8 cellular contexts compared by ENCODE assay signal in genomic region chr4:133147922-133148689, GRCh38. TPM values are rescaled to one million over a fixed set of nuclear protein-coding genes. Genes with fewer than 3 reads are reported as not detected.
A peak's percentile ranks its signal among the peaks of the same experiment; 100 is the strongest.
DNase-seq lines count a peak whose midpoint lies in the region; ATAC-seq, FAIRE-seq and TF ChIP-seq lines count a peak whose summit lies in the region.

No MANE protein-coding gene starts in this region.

- H3K4me1 ChIP-seq in K562 (replicated peaks in 1 of 2; ENCODE audit: control insufficient read depth in 2 of 2, insufficient read depth in 2 of 2, low read length in 2 of 2) (peaks cover 0 to 29% of the 10 kb centered on the region in 2 experiments; a peak in 2 of 5 replicates), stomach smooth muscle (ENCODE audit: control insufficient read depth, insufficient read depth, low read length) (peaks cover 44% of the 10 kb centered on the region)

- H2AFZ ChIP-seq in K562 (ENCODE audit: low read depth, low read length): no peak overlapping the region

- H3K9me1 ChIP-seq in K562 (ENCODE audit: control insufficient read depth, insufficient read depth, low read length): no peaks in the 10 kb centered on the region

- intact Hi-C loops in K562 (cut with micrococcal nuclease): loop anchor here (5.0 kb wide), 1 partner anchor 449 kb away; no protein-coding TSS in a partner anchor

- no TSS peak for BruUV-seq in K562 (replicated peaks; lab: Mats Ljungman, UMichigan)

- in situ Hi-C loops in K562 (cut with MboI): no loop called here

- H3K9me3 ChIP-seq in K562 (replicated peaks; ENCODE audit: control insufficient read depth, insufficient read depth, low read depth, low read length): no peaks in the 10 kb centered on the region
- no peaks in the 10 kb centered on the region for H3K9me3 ChIP-seq in stomach smooth muscle (ENCODE audit: control insufficient read depth in 2 of 2, low read length in 2 of 2)

- no peak for TF ChIP-seq EP300 in K562 (IDR thresholded peaks at IDR 0.05; ENCODE audit: low read length)

- TF ChIP-seq RAD21 in K562 (CRISPR knock-in tag; conservative IDR thresholded peaks at IDR 0.05 in 1 of 2, IDR thresholded peaks at IDR 0.05 in 1 of 2): no peak

- H3K79me2 ChIP-seq in K562 (ENCODE audit: control insufficient read depth, insufficient read depth, low read length): no peaks in the 10 kb centered on the region

- TF ChIP-seq CTCF in AG09309 (IDR thresholded peaks at IDR 0.05; ENCODE audit: control insufficient read depth, insufficient read depth, low read depth, low read length, missing control alignments) (no peak), K562 (IDR thresholded peaks at IDR 0.05 in 2 of 3, conservative IDR thresholded peaks at IDR 0.05 in 1 of 3; ENCODE audit: insufficient read depth in 2 of 3, low read depth in 1 of 3, low read length in 3 of 3) (no peak)

- POLR2A ChIA-PET in K562 (lab: Yijun Ruan, JAX): no interaction called here

- no peaks in the 10 kb centered on the region for H4K20me1 ChIP-seq in K562 (replicated peaks; ENCODE audit: control insufficient read depth, insufficient read depth, low read length)

- 17% methylated on average over 35 of the region's 54 CpGs for WGBS in K562 (ENCODE audit: insufficient coverage, low coverage, missing lambda C conversion rate)

- no peak overlapping the region for H3K9ac ChIP-seq in K562 (ENCODE audit: insufficient read depth in 1 of 2, low read depth in 2 of 2, low read length in 2 of 2)
- peak overlapping the region; percentile 16 to 58 for H3K9ac ChIP-seq in stomach smooth muscle (ENCODE audit: low read length in 2 of 2)

- CTCF ChIA-PET in K562 (lab: Yijun Ruan, JAX; ENCODE audit: low intra/inter-chr PET ratio): no interaction called here

- TF ChIP-seq POLR2A in K562 (conservative IDR thresholded peaks at IDR 0.05): no peak

- FAIRE-seq in K562 (lab: Jason Lieb, UNC): no peak

- DNase-seq in AG09309 (ENCODE audit: low read depth): no peak
- peak; percentile 17 for DNase-seq in HPDE6-E6E7 (ENCODE audit: extremely low spot score)
- DNase-seq in K562 (ENCODE audit: extremely low read depth in 1 of 4, low spot score in 3 of 4): no peak
- DNase-seq in islet precursor cell: peak; percentile 75
- no peak for DNase-seq in NCI-H187 (lab: John Stamatoyannopoulos, UW)

- no peak overlapping the region for H3K4me2 ChIP-seq in K562 (ENCODE audit: insufficient read depth, low read length)

- no peaks in the 10 kb centered on the region for H3K36me3 ChIP-seq in K562 (ENCODE audit: control insufficient read depth, insufficient read depth, low read length)
- no peaks in the 10 kb centered on the region for H3K36me3 ChIP-seq in stomach smooth muscle (ENCODE audit: control insufficient read depth in 2 of 2, insufficient read depth in 2 of 2, low read length in 2 of 2)

- H3K27ac ChIP-seq in K562 (ENCODE audit: extremely low read depth, low read depth, low read length): no peak overlapping the region
- H3K27ac ChIP-seq in stomach smooth muscle (ENCODE audit: low read length): peak overlapping the region; percentile 11

- H3K4me3 ChIP-seq in AG09309 (ENCODE audit: control insufficient read depth, low read depth, low read length) (peak overlapping the region; percentile 23), K562 (no peak overlapping the region), stomach smooth muscle (ENCODE audit: low read length in 2 of 2) (peak overlapping the region; percentile 81 to 91)

- no peak for ATAC-seq in K562
- no peak for ATAC-seq in HG03045 (IDR thresholded peaks at IDR 0.05; ENCODE audit: unreplicated experiment)
- no peak for ATAC-seq in HG02759 (IDR thresholded peaks at IDR 0.05; ENCODE audit: unreplicated experiment)

- H3K27me3 ChIP-seq in K562 (ENCODE audit: control insufficient read depth in 2 of 2, insufficient read depth in 2 of 2, low read length in 2 of 2) (no peaks in the 10 kb centered on the region), stomach smooth muscle (ENCODE audit: control insufficient read depth in 1 of 2, insufficient read depth in 2 of 2, low read length in 2 of 2) (peaks cover 5 to 15% of the 10 kb centered on the region in 2 donors)

TF ChIP-seq in K562, 482 proteins besides CTCF, POLR2A, EP300 and RAD21:
- peak; percentile 31 for TF ChIP-seq HNRNPLL (IDR thresholded peaks at IDR 0.05; ENCODE audit: low read depth, low read length, poor library complexity, severe bottlenecking)
- no peak for TF ChIP-seq PREB (CRISPR knock-in tag; IDR thresholded peaks at IDR 0.05)
- no peak for TF ChIP-seq ZNF707 (CRISPR knock-in tag; conservative IDR thresholded peaks at IDR 0.05)
- no peak for TF ChIP-seq ZNF507 (tag; conservative IDR thresholded peaks at IDR 0.05)
- no peak for TF ChIP-seq L3MBTL2 (IDR thresholded peaks at IDR 0.05)
- TF ChIP-seq PCBP2 (IDR thresholded peaks at IDR 0.05; ENCODE audit: low read depth, low read length, poor library complexity, severe bottlenecking): no peak
- no peak for TF ChIP-seq THAP7 (CRISPR knock-in tag; IDR thresholded peaks at IDR 0.05)
- TF ChIP-seq FOXP1 (CRISPR knock-in tag; IDR thresholded peaks at IDR 0.05): no peak
- no peak for TF ChIP-seq MXI1 (IDR thresholded peaks at IDR 0.05; ENCODE audit: low read depth, low read length)

RNA-seq across cellular contexts. Expression of gene PCDH10, which starts 1.0 kb away (rescaled TPM):
- 1.7 and 1.9 TPM in 2 replicates for total RNA-seq in K562 (2011; cell fraction: chromatin; rRNA removed; ENCODE audit: low replicate concordance)
- total RNA-seq in K562 (2011; cell fraction: nucleolus; rRNA removed): 1.3 and 2.0 TPM in 2 replicates
- 1.1 and 2.0 TPM in 2 replicates for total RNA-seq in K562 (2011; cell fraction: nucleoplasm; rRNA removed)
- total RNA-seq in K562 (2014; rRNA removed) (0.33 and 1.4 TPM in 2 replicates), K562 (2014; rRNA removed; fragmentation: Illumina TruSeq; extraction: Trizol) (0.19 and 0.22 TPM in 2 replicates), K562 (2015; rRNA removed; fragmentation: Illumina TruSeq; extraction: Trizol) (0.29 and 0.41 TPM in 2 replicates), K562 (2021) (0.40 and 0.55 TPM in 2 replicates)
- polyA plus RNA-seq in K562 (2011; rRNA removed) (0.03 and 0.22 TPM in 2 replicates), K562 (2014; fragmentation: Illumina TruSeq; extraction: Trizol) (0.45 and 0.68 TPM in 2 replicates), K562 (2014; fragmentation: Nextera tagmentation; extraction: Ambion mirVana) (under 1 TPM; 0.04 to 0.11 TPM), K562 (2014; rRNA removed) (0.50 and 0.61 TPM in 2 replicates)
- 0.06 and 0.27 TPM in 2 replicates for polyA plus RNA-seq in K562 (2011; cell fraction: cytosol; rRNA removed)
- 0.06 and 0.68 TPM in 2 replicates for polyA plus RNA-seq in K562 (2011; cell fraction: nucleus; rRNA removed)
- 0.74 and 1.1 TPM in 2 replicates for polyA plus RNA-seq in K562 (2012)
- polyA minus RNA-seq in K562 (2011; rRNA and poly(A)+ RNA removed): 0.03 and 0.74 TPM in 2 replicates
- polyA minus RNA-seq in K562 (2011; cell fraction: cytosol; rRNA and poly(A)+ RNA removed): 0.19 TPM in 1 of 2 replicates, not detected in the other
- polyA minus RNA-seq in K562 (2011; cell fraction: nucleus; rRNA and poly(A)+ RNA removed): under 0.01 and 0.94 TPM in 2 replicates

Comparison
In these comparisons a context has a peak if more than half of its experiments do, and no peak if none do; other contexts are left out.
1. DNase-seq: peak in HPDE6-E6E7 (single experiment) and islet precursor cell (single experiment); none in AG09309 (single experiment), K562 (0 of 4) and NCI-H187 (0 of 2).
2. H3K9ac ChIP-seq: peak in stomach smooth muscle (2 of 2); none in K562 (0 of 2).